1 cellular context compared by ENCODE assay signal in the genomic region with DNA sequence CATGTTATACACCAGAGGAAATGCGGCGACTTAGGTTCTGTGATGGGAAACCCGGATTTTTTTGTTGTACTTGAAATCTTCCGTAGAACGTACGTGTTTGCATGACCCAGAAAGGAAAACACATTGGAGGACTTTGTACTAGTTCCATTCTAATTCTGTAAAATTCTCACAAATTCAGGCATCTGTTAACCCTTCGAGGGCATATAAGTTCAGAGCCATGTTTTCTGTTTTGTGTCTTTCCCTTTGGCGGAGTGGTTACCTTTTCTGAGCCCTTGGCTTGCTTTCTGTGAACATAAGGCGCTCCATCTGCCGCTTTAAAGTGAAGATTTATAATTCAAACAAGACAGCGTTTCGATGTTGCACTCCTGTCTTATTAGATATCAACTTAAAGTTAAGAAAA.
TF ChIP-seq lines count a peak whose summit lies in the region.

No MANE protein-coding gene starts in this region.

TF ChIP-seq in WTC11, 78 proteins besides CTCF, POLR2A, EP300 and RAD21 (continued from another document):
- no peak for TF ChIP-seq STAT6 (CRISPR knock-in tag; conservative IDR thresholded peaks at IDR 0.05; ENCODE audit: low read depth)
- TF ChIP-seq NFE2L1 (CRISPR knock-in tag; IDR thresholded peaks at IDR 0.05), result no peak
- TF ChIP-seq TP53 (CRISPR knock-in tag; IDR thresholded peaks at IDR 0.05), result no peak
- TF ChIP-seq CBFB (CRISPR knock-in tag; IDR thresholded peaks at IDR 0.05; ENCODE audit: low read depth), result no peak
- no peak for TF ChIP-seq GTF2I (CRISPR knock-in tag; conservative IDR thresholded peaks at IDR 0.05)
- no peak for TF ChIP-seq TCF7 (CRISPR knock-in tag; IDR thresholded peaks at IDR 0.05; ENCODE audit: low read depth)
